Comparison of ENCODE assay signal across 8 cellular contexts in the genomic region with DNA sequence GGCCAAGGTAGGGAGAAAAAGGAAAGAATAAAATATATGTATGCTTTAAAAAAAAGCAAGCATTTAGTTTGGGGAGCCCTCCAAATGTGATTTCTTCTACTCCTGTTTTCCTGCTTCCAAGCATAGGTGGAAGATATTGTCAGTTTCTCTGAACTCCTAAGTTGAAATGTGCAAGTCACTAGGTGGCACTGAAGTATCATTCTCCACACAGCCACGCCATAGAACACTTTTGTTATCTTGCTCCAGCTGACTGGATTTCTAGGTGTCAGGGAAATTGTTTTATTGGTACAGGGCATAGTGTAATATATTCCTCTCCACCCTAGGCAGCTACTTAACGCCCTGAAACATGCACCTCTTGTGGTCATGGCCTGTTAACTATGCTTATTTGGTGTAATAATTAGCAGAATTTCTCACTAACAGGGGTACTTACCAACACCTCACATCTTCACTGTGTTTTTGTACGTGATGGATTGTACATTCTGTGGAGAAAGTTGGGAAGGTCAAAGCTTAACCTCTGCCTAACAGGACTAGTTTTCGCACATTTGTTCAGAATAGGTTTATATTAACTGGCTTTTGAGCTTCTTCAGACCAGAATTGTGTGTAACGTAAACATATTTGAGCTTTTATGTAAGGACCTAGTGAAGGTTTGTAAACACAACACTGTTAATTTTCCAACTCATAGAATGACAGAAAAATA.
DNase-seq lines count a peak whose midpoint lies in the region; ATAC-seq and TF ChIP-seq lines count a peak whose summit lies in the region.

No MANE protein-coding gene starts in this region.

- intact Hi-C loops in left ventricle myocardium superior (cut with micrococcal nuclease) = loop anchor here (5.0 kb wide), 1 partner anchor 1044 kb away; no protein-coding TSS in a partner anchor

- H3K4me2 ChIP-seq in GM23248 (ENCODE audit: unreplicated experiment) = peak overlapping the region; percentile 46

- H3K27me3 ChIP-seq in GM23248 (replicated peaks; ENCODE audit: insufficient read depth) (no peaks in the 10 kb centered on the region), WERI-Rb-1 (ENCODE audit: insufficient read depth, low read depth, severe bottlenecking) (no peaks in the 10 kb centered on the region)

- H3K9ac ChIP-seq in GM23248 = peak overlapping the region; percentile 18; the same call in 1 of the 2 replicates

- H3K27ac ChIP-seq in GM23248 = peak overlapping the region; percentile 42
- H3K27ac ChIP-seq in WERI-Rb-1 = no peak overlapping the region

- H3K4me1 ChIP-seq in GM23248 (ENCODE audit: insufficient read depth) = peaks cover 98% of the 10 kb centered on the region

- in situ Hi-C loops in GM23248 (cut with MboI) = loop anchor here (10.0 kb wide), 1 partner anchor 402 kb away; no protein-coding TSS in a partner anchor

- H2AFZ ChIP-seq in GM23248 = no peak overlapping the region

- H3K4me3 ChIP-seq in GM23248 = 0 out of 2 replicates have a peak overlapping the region, but pooled peaks have one; percentile 18
- H3K4me3 ChIP-seq in WERI-Rb-1 (ENCODE audit: low read depth, low read length) = no peak overlapping the region
- H3K4me3 ChIP-seq in skeletal muscle cell (ENCODE audit: low read depth, low read length) = no peak overlapping the region

- H3K9me3 ChIP-seq in GM23248 (ENCODE audit: low read depth) (no peaks in the 10 kb centered on the region), WERI-Rb-1 (ENCODE audit: severe bottlenecking) (no peaks in the 10 kb centered on the region)

- H3K36me3 ChIP-seq in GM23248 (ENCODE audit: low read depth) = no peaks in the 10 kb centered on the region
- no peaks in the 10 kb centered on the region for H3K36me3 ChIP-seq in WERI-Rb-1

- no peaks in the 10 kb centered on the region for H4K20me1 ChIP-seq in GM23248 (ENCODE audit: insufficient read depth)

- peaks cover 72% of the 10 kb centered on the region for H3F3A ChIP-seq in GM23248 (ENCODE audit: insufficient read depth)

- peak; percentile 93 for ATAC-seq in left ventricle myocardium superior
- ATAC-seq in activated CD4-positive, CD25-positive, alpha-beta regulatory T cell treated with anti-CD3 and anti-CD28 coated beads, Interleukin-2, amount 50 U/mL, for 24 hours = no peak

- TF ChIP-seq CTCF in WERI-Rb-1 (IDR thresholded peaks at IDR 0.05; ENCODE audit: low read depth, low read length) = peak; percentile 56; the same call in 1 of the 2 replicates

- no peaks in the 10 kb centered on the region for H3K9me2 ChIP-seq in GM23248 (ENCODE audit: insufficient read depth)

- 30 to 35% methylated on average over 5 of the region's 5 CpGs for WGBS in GM23248 (ENCODE audit: low coverage in 1 of 2, low lambda C conversion rate in 2 of 2, missing lambda C conversion rate in 2 of 2), 2 experiments

- peaks cover 79% of the 10 kb centered on the region for H3K79me2 ChIP-seq in GM23248 (ENCODE audit: insufficient read depth)

- DNase-seq in DMS 273 treated with DMSO at 0.1 percent for 48 hours (lab: John Stamatoyannopoulos, UW) (peak; percentile 29), GM23248 (peak; percentile 86), NCI-H2029 (lab: John Stamatoyannopoulos, UW) (peak; percentile 39), WERI-Rb-1 (peak; percentile 28), left ventricle myocardium superior (no peak), skeletal muscle cell (ENCODE audit: low read depth) (peak; percentile 53)
- DNase-seq in activated CD4-positive, alpha-beta T cell treated with anti-CD3 and anti-CD28 coated beads for 1 hour = no peak

Comparison
In these comparisons a context has a peak if more than half of its experiments do, and no peak if none do; other contexts are left out.
1. DNase-seq: peak in DMS 273 treated with DMSO at 0.1 percent for 48 hours (single experiment), GM23248 (single experiment), NCI-H2029 (single experiment), WERI-Rb-1 (single experiment) and skeletal muscle cell (single experiment); none in left ventricle myocardium superior (single experiment) and activated CD4-positive, alpha-beta T cell treated with anti-CD3 and anti-CD28 coated beads for 1 hour (single experiment).